Comparison of ENCODE assay signal across 1 cellular context in the genomic region with DNA sequence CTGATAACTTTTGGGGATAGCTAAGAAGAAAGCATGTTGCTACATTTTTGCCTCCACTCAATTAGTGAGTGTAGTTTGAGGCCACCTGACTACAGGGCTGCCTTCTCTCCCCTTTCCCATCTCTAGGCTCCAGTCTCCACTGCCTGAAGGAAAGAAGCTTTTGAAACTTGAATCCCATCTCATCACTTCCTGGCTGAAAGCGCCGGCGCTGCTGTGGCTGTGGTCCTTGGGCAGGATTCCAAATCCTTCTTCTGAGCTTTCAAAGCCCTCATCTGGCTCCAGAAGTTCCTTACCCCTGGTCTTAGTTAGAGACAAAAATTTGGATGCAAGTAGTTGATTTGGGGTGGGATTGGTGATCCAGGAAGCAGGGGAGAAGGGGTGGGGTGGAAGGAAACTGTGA.
TF ChIP-seq lines count a peak whose summit lies in the region.

No MANE protein-coding gene starts in this region.

TF ChIP-seq in WTC11, 78 proteins besides CTCF, POLR2A, EP300 and RAD21 (continued from another document):
- TF ChIP-seq, protein P1, sequence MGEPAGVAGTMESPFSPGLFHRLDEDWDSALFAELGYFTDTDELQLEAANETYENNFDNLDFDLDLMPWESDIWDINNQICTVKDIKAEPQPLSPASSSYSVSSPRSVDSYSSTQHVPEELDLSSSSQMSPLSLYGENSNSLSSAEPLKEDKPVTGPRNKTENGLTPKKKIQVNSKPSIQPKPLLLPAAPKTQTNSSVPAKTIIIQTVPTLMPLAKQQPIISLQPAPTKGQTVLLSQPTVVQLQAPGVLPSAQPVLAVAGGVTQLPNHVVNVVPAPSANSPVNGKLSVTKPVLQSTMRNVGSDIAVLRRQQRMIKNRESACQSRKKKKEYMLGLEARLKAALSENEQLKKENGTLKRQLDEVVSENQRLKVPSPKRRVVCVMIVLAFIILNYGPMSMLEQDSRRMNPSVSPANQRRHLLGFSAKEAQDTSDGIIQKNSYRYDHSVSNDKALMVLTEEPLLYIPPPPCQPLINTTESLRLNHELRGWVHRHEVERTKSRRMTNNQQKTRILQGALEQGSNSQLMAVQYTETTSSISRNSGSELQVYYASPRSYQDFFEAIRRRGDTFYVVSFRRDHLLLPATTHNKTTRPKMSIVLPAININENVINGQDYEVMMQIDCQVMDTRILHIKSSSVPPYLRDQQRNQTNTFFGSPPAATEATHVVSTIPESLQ (CRISPR knock-in tag; IDR thresholded peaks at IDR 0.05) = no peak
- TF ChIP-seq, protein P2, sequence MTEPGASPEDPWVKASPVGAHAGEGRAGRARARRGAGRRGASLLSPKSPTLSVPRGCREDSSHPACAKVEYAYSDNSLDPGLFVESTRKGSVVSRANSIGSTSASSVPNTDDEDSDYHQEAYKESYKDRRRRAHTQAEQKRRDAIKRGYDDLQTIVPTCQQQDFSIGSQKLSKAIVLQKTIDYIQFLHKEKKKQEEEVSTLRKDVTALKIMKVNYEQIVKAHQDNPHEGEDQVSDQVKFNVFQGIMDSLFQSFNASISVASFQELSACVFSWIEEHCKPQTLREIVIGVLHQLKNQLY (CRISPR knock-in tag; IDR thresholded peaks at IDR 0.05) = no peak
- TF ChIP-seq, protein P3, sequence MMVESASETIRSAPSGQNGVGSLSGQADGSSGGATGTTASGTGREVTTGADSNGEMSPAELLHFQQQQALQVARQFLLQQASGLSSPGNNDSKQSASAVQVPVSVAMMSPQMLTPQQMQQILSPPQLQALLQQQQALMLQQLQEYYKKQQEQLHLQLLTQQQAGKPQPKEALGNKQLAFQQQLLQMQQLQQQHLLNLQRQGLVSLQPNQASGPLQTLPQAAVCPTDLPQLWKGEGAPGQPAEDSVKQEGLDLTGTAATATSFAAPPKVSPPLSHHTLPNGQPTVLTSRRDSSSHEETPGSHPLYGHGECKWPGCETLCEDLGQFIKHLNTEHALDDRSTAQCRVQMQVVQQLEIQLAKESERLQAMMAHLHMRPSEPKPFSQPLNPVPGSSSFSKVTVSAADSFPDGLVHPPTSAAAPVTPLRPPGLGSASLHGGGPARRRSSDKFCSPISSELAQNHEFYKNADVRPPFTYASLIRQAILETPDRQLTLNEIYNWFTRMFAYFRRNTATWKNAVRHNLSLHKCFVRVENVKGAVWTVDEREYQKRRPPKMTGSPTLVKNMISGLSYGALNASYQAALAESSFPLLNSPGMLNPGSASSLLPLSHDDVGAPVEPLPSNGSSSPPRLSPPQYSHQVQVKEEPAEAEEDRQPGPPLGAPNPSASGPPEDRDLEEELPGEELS (CRISPR knock-in tag; IDR thresholded peaks at IDR 0.05) = no peak
- TF ChIP-seq, protein P4, sequence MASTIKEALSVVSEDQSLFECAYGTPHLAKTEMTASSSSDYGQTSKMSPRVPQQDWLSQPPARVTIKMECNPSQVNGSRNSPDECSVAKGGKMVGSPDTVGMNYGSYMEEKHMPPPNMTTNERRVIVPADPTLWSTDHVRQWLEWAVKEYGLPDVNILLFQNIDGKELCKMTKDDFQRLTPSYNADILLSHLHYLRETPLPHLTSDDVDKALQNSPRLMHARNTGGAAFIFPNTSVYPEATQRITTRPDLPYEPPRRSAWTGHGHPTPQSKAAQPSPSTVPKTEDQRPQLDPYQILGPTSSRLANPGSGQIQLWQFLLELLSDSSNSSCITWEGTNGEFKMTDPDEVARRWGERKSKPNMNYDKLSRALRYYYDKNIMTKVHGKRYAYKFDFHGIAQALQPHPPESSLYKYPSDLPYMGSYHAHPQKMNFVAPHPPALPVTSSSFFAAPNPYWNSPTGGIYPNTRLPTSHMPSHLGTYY (CRISPR knock-in tag; IDR thresholded peaks at IDR 0.05) = no peak
- TF ChIP-seq, protein P5, sequence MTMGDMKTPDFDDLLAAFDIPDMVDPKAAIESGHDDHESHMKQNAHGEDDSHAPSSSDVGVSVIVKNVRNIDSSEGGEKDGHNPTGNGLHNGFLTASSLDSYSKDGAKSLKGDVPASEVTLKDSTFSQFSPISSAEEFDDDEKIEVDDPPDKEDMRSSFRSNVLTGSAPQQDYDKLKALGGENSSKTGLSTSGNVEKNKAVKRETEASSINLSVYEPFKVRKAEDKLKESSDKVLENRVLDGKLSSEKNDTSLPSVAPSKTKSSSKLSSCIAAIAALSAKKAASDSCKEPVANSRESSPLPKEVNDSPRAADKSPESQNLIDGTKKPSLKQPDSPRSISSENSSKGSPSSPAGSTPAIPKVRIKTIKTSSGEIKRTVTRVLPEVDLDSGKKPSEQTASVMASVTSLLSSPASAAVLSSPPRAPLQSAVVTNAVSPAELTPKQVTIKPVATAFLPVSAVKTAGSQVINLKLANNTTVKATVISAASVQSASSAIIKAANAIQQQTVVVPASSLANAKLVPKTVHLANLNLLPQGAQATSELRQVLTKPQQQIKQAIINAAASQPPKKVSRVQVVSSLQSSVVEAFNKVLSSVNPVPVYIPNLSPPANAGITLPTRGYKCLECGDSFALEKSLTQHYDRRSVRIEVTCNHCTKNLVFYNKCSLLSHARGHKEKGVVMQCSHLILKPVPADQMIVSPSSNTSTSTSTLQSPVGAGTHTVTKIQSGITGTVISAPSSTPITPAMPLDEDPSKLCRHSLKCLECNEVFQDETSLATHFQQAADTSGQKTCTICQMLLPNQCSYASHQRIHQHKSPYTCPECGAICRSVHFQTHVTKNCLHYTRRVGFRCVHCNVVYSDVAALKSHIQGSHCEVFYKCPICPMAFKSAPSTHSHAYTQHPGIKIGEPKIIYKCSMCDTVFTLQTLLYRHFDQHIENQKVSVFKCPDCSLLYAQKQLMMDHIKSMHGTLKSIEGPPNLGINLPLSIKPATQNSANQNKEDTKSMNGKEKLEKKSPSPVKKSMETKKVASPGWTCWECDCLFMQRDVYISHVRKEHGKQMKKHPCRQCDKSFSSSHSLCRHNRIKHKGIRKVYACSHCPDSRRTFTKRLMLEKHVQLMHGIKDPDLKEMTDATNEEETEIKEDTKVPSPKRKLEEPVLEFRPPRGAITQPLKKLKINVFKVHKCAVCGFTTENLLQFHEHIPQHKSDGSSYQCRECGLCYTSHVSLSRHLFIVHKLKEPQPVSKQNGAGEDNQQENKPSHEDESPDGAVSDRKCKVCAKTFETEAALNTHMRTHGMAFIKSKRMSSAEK (CRISPR knock-in tag; IDR thresholded peaks at IDR 0.05; ENCODE audit: borderline replicate concordance) = no peak
- no peak for TF ChIP-seq CREB1 (CRISPR knock-in tag; IDR thresholded peaks at IDR 0.05)
- TF ChIP-seq ATF1 (CRISPR knock-in tag; IDR thresholded peaks at IDR 0.05) = no peak
- TF ChIP-seq TEAD4 (CRISPR knock-in tag; IDR thresholded peaks at IDR 0.05) = no peak
